1 cellular context compared by ENCODE assay signal in genomic region chr15:42845581-42845980, GRCh38.
TF ChIP-seq lines count a peak whose summit lies in the region.

No MANE protein-coding gene starts in this region.

TF ChIP-seq in HepG2, 621 proteins besides CTCF, POLR2A, EP300 and RAD21 (continued from another document):
- TF ChIP-seq ZHX2 (IDR thresholded peaks at IDR 0.05; ENCODE audit: low read depth) (no peak), ZHX2 (CRISPR knock-in tag; IDR thresholded peaks at IDR 0.05; ENCODE audit: borderline replicate concordance) (no peak), ZNF264 (CRISPR knock-in tag; IDR thresholded peaks at IDR 0.05) (no peak), ZNF12 (CRISPR knock-in tag; IDR thresholded peaks at IDR 0.05) (peak; percentile 77; the same call in 1 of the 2 replicates), FOSL2 (CRISPR knock-in tag; IDR thresholded peaks at IDR 0.05) (0 out of 2 replicates have a peak, but pooled peaks have one; percentile 7), PRDM10 (CRISPR knock-in tag; IDR thresholded peaks at IDR 0.05; ENCODE audit: low read depth) (0 out of 2 replicates have a peak, but pooled peaks have one; percentile 33)
